12 cellular contexts compared by ENCODE assay signal in the genomic region with DNA sequence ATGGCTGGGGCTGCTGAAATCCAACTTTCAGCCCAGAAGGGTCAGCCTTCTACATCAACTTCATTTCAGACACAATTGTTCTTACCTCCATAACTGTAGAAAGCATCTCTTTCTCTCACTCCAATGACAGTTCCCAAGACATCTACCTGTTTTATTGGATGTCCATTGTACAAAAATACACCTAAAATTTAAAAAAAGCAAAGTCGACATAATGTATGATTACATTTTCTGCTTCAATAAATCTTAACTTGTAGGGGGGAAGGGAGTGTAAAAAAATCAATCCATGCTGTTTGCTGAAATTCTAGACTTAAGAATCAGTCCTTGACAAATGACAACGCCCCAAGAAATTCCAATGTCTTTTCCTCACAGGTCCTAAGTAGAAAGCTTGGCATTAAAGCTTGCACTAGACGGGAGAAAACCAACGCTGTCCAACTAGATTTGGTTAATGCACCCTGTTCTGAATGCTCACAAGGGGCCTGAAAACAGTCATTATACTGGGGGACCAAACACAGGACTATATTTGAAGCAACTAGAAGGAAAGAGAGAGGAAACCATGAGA. TPM values are rescaled to one million over a fixed set of nuclear protein-coding genes. Genes with fewer than 3 reads are reported as not detected.
DNase-seq lines count a peak whose midpoint lies in the region; ATAC-seq and TF ChIP-seq lines count a peak whose summit lies in the region.
"Had no signal": no experiment of that assay in that cellular context is flagged by ENCODE, and none has a peak within 500 bp of the region (broad histone marks: within the 10 kb centered on the region; RNA-seq: fewer than 3 reads in every experiment).

No MANE protein-coding gene starts in this region.

- no peaks in the 10 kb centered on the region for H4K20me1 ChIP-seq in BLaER1

- H3K4me3 Mint-ChIP-seq in IgD-negative memory B cell (peak overlapping the region in 3 of 4 donors; percentile 2 to 41 (median 7)), brain (peak overlapping the region in 1 of 5 experiments; percentile 39)
- H3K4me3 Mint-ChIP-seq in natural killer cell treated with Interleukin-12 subunit alpha and Interleukin-12 subunit beta and Interleukin-15 and Interleukin-18, amount 100 ng/mL, for 72 hours, result peak overlapping the region; percentile 86

- peak overlapping the region; percentile 46 for H3K4me2 ChIP-seq in BLaER1
- H3K4me2 ChIP-seq: smooth muscle cell had no signal

- TF ChIP-seq CTCF in brain (conservative IDR thresholded peaks at IDR 0.05), result no peak

- H3K4me3 ChIP-seq in BLaER1, result no peak overlapping the region
- no peak overlapping the region for H3K4me3 ChIP-seq in HAP-1
- H3K4me3 ChIP-seq: MG63, smooth muscle cell had no signal

- H3K36me3 ChIP-seq in BLaER1 (peaks cover 16% of the 10 kb centered on the region), HAP-1 (replicated peaks) (no peaks in the 10 kb centered on the region)

- peak; percentile 1 to 14 for ATAC-seq in natural killer cell treated with Interleukin-12 subunit alpha and Interleukin-12 subunit beta and Interleukin-15 and Interleukin-18, amount 100 ng/mL, for 72 hours
- no peak for ATAC-seq in HG02623 (IDR thresholded peaks at IDR 0.05; ENCODE audit: unreplicated experiment)

- H3K4me1 Mint-ChIP-seq in IgD-negative memory B cell, result peaks cover 22 to 39% (median 33%) of the 10 kb centered on the region in 3 donors
- H3K4me1 Mint-ChIP-seq in brain, result peaks cover 30% of the 10 kb centered on the region
- peaks cover 55 to 70% of the 10 kb centered on the region in 2 donors for H3K4me1 Mint-ChIP-seq in natural killer cell treated with Interleukin-12 subunit alpha and Interleukin-12 subunit beta and Interleukin-15 and Interleukin-18, amount 100 ng/mL, for 72 hours (ENCODE audit: low read depth in 2 of 2)

- in situ Hi-C loops in HAP-1 (cut with MboI; ENCODE audit: low sequenced_read_pairs), result no loop called here

- no peak for DNase-seq in natural killer cell treated with Interleukin-12 subunit alpha and Interleukin-12 subunit beta and Interleukin-15 and Interleukin-18, amount 100 ng/mL, for 72 hours (ENCODE audit: low spot score)
- DNase-seq in HAP-1 (ENCODE audit: low spot score in 2 of 2) (no peak), NCI-H1694 treated with DMSO at 0.1 percent for 48 hours (lab: John Stamatoyannopoulos, UW) (no peak), NCI-H1048 (lab: John Stamatoyannopoulos, UW) (no peak)
- DNase-seq: COR-L47, MG63, NCI-H524 treated with DMSO at 0.1 percent for 48 hours had no signal

- H3K27me3 Mint-ChIP-seq in IgD-negative memory B cell, result no peaks in the 10 kb centered on the region
- no peaks in the 10 kb centered on the region for H3K27me3 Mint-ChIP-seq in brain
- H3K27me3 Mint-ChIP-seq in natural killer cell treated with Interleukin-12 subunit alpha and Interleukin-12 subunit beta and Interleukin-15 and Interleukin-18, amount 100 ng/mL, for 72 hours, result no peaks in the 10 kb centered on the region

- H3K9me3 ChIP-seq in BLaER1 (peaks cover 13% of the 10 kb centered on the region), HAP-1 (peaks cover 4% of the 10 kb centered on the region; the same call in 1 of the 2 replicates)
- H3K9me3 ChIP-seq: MG63 had no signal

- H3K27ac Mint-ChIP-seq in IgD-negative memory B cell, result peak overlapping the region in 2 of 3 donors; percentile 27 to 90
- H3K27ac Mint-ChIP-seq in brain, result peak overlapping the region in 3 of 5 experiments; percentile 0 to 68 (median 55)
- H3K27ac Mint-ChIP-seq in natural killer cell treated with Interleukin-12 subunit alpha and Interleukin-12 subunit beta and Interleukin-15 and Interleukin-18, amount 100 ng/mL, for 72 hours, result peak overlapping the region; percentile 98 to 100

- H3K9ac ChIP-seq in BLaER1, result no peak overlapping the region

- H3K27ac ChIP-seq in BLaER1, result 0 out of 2 replicates have a peak overlapping the region, but pooled peaks have one; percentile 21

- peaks cover 31% of the 10 kb centered on the region for H3K4me1 ChIP-seq in BLaER1
- peaks cover 11% of the 10 kb centered on the region for H3K4me1 ChIP-seq in HAP-1

- H3K9me3 Mint-ChIP-seq in IgD-negative memory B cell, result no peaks in the 10 kb centered on the region
- H3K9me3 Mint-ChIP-seq in brain, result peaks cover 0 to 7% (median 3%) of the 10 kb centered on the region in 5 experiments
- no peaks in the 10 kb centered on the region for H3K9me3 Mint-ChIP-seq in natural killer cell treated with Interleukin-12 subunit alpha and Interleukin-12 subunit beta and Interleukin-15 and Interleukin-18, amount 100 ng/mL, for 72 hours

- H3K36me3 Mint-ChIP-seq in IgD-negative memory B cell, result peaks cover 8% of the 10 kb centered on the region
- peaks cover 9% of the 10 kb centered on the region for H3K36me3 Mint-ChIP-seq in brain
- no peaks in the 10 kb centered on the region for H3K36me3 Mint-ChIP-seq in natural killer cell treated with Interleukin-12 subunit alpha and Interleukin-12 subunit beta and Interleukin-15 and Interleukin-18, amount 100 ng/mL, for 72 hours

- H3K27me3 ChIP-seq in BLaER1, result no peaks in the 10 kb centered on the region
- no peaks in the 10 kb centered on the region for H3K27me3 ChIP-seq in HAP-1 (ENCODE audit: low read depth)
- H3K27me3 ChIP-seq: MG63 had no signal

RNA-seq across cellular contexts. Expression of a gene that starts 7.5 kb away (rescaled TPM):
- polyA plus RNA-seq in IgD-negative memory B cell (20.5 TPM), brain (ENCODE audit: insufficient read depth, low read depth, low replicate concordance) (16.9 TPM)
- total RNA-seq in natural killer cell treated with Interleukin-12 subunit alpha and Interleukin-12 subunit beta and Interleukin-15 and Interleukin-18, amount 100 ng/mL, for 72 hours, result 10 to 100 TPM; 11.4 to 14.5 TPM

RNA-seq across cellular contexts. Expression of a gene that starts 55.1 kb away (rescaled TPM):
- 1.2 TPM for polyA plus RNA-seq in IgD-negative memory B cell
- polyA plus RNA-seq in brain (ENCODE audit: insufficient read depth, low read depth, low replicate concordance), result 43.1 TPM
- total RNA-seq in natural killer cell treated with Interleukin-12 subunit alpha and Interleukin-12 subunit beta and Interleukin-15 and Interleukin-18, amount 100 ng/mL, for 72 hours, result 1 to 10 TPM; 3.4 to 7.6 TPM

RNA-seq across cellular contexts. Expression of a gene that starts 56.4 kb away (rescaled TPM):
- polyA plus RNA-seq in IgD-negative memory B cell, result 3.0 TPM
- polyA plus RNA-seq in brain (ENCODE audit: insufficient read depth, low read depth, low replicate concordance), result 4.3 TPM
- total RNA-seq in natural killer cell treated with Interleukin-12 subunit alpha and Interleukin-12 subunit beta and Interleukin-15 and Interleukin-18, amount 100 ng/mL, for 72 hours, result 10 to 100 TPM; 26.3 to 32.1 TPM

Comparison
In these comparisons a context has a peak if more than half of its experiments do, and no peak if none do; other contexts are left out.
1. RNA of a gene that starts 55.1 kb away (polyA plus RNA-seq): 43.1 TPM in brain (single experiment); 1.2 TPM in IgD-negative memory B cell (single experiment); every median in the first group is over 10 times any median in the second.
2. Peak in every context shown above with its lines, with median percentiles within 50 percentile points of each other: H3K27ac Mint-ChIP-seq.